In genomic region chr2:136238552-136239346, GRCh38 we compare ENCODE assay signal across 7 cellular contexts.
DNase-seq lines count a peak whose midpoint lies in the region; ATAC-seq and TF ChIP-seq lines count a peak whose summit lies in the region.

No MANE protein-coding gene starts in this region.

- peaks cover 4% of the 10 kb centered on the region for H3K9me3 Mint-ChIP-seq in activated naive CD8-positive, alpha-beta T cell treated with anti-CD3 and anti-CD28 coated beads, Interleukin-2, amount 10 ng/mL, durations not matched to agents 7 days and 5 days

- peaks cover 44% of the 10 kb centered on the region for H3K4me1 Mint-ChIP-seq in activated naive CD8-positive, alpha-beta T cell treated with anti-CD3 and anti-CD28 coated beads, Interleukin-2, amount 10 ng/mL, durations not matched to agents 7 days and 5 days

- POLR2A ChIA-PET in activated naive CD8-positive, alpha-beta T cell treated with anti-CD3 and anti-CD28 coated beads, Interleukin-2, amount 10 ng/mL, durations not matched to agents 7 days and 5 days (lab: Charles Lee) = interaction anchor here (0.8 to 2.6 kb wide), 12 partner anchors 12 to 182 kb away, joined by 3 to 13 read pairs (median 4); no protein-coding TSS in a partner anchor

- DNase-seq in OCI-M2 (lab: John Stamatoyannopoulos, UW; ENCODE audit: unreplicated experiment) (peak; percentile 21), left kidney (ENCODE audit: low read depth, low spot score) (peak; percentile 37), tibial nerve (ENCODE audit: low spot score in 2 of 2) (peak in 1 of 2 donors; percentile 40), HuH-7.5 (ENCODE audit: low spot score) (no peak)
- DNase-seq in activated naive CD8-positive, alpha-beta T cell treated with anti-CD3 and anti-CD28 coated beads, Interleukin-2, amount 10 ng/mL, durations not matched to agents 7 days and 5 days = peak; percentile 45

- peak; percentile 88 for ATAC-seq in GM19035 (IDR thresholded peaks at IDR 0.05; ENCODE audit: unreplicated experiment)
- ATAC-seq in HG02981 (IDR thresholded peaks at IDR 0.05; ENCODE audit: unreplicated experiment) = peak; percentile 86
- ATAC-seq in activated naive CD8-positive, alpha-beta T cell treated with anti-CD3 and anti-CD28 coated beads, Interleukin-2, amount 10 ng/mL, durations not matched to agents 7 days and 5 days (ENCODE audit: low read depth) = peak; percentile 67

- no peaks in the 10 kb centered on the region for H3K36me3 ChIP-seq in tibial nerve

- H3K4me1 ChIP-seq in tibial nerve = peaks cover 0 to 24% (median 13%) of the 10 kb centered on the region in 4 donors

- peak; percentile 82 to 99 for TF ChIP-seq EP300 in tibial nerve (IDR thresholded peaks at IDR 0.05)

- no peaks in the 10 kb centered on the region for H3K27me3 Mint-ChIP-seq in activated naive CD8-positive, alpha-beta T cell treated with anti-CD3 and anti-CD28 coated beads, Interleukin-2, amount 10 ng/mL, durations not matched to agents 7 days and 5 days

- peak overlapping the region; percentile 22 to 88 (median 76) for H3K27ac ChIP-seq in tibial nerve

- WGBS in tibial nerve, 2 donors = 44 to 46% methylated on average over 9 of the region's 9 CpGs

- no peaks in the 10 kb centered on the region for H3K27me3 ChIP-seq in tibial nerve

- peaks cover 9% of the 10 kb centered on the region for H3K36me3 Mint-ChIP-seq in activated naive CD8-positive, alpha-beta T cell treated with anti-CD3 and anti-CD28 coated beads, Interleukin-2, amount 10 ng/mL, durations not matched to agents 7 days and 5 days

- H3K27ac Mint-ChIP-seq in activated naive CD8-positive, alpha-beta T cell treated with anti-CD3 and anti-CD28 coated beads, Interleukin-2, amount 10 ng/mL, durations not matched to agents 7 days and 5 days = peak overlapping the region; percentile 85

- TF ChIP-seq POLR2A in tibial nerve (IDR thresholded peaks at IDR 0.05) = peak in 1 of 2 donors; percentile 19

- peak overlapping the region; percentile 39 for H3K4me3 Mint-ChIP-seq in activated naive CD8-positive, alpha-beta T cell treated with anti-CD3 and anti-CD28 coated beads, Interleukin-2, amount 10 ng/mL, durations not matched to agents 7 days and 5 days

- no peak overlapping the region for H3K4me3 ChIP-seq in tibial nerve

- TF ChIP-seq CTCF in tibial nerve (IDR thresholded peaks at IDR 0.05) = peak in 1 of 5 experiments; percentile 12

- no peaks in the 10 kb centered on the region for H3K9me3 ChIP-seq in tibial nerve
